9 cellular contexts compared by ENCODE assay signal in genomic region chr1:27144920-27145661, GRCh38. TPM values are rescaled to one million over a fixed set of nuclear protein-coding genes. Genes with fewer than 3 reads are reported as not detected.
DNase-seq lines count a peak whose midpoint lies in the region; ATAC-seq and TF ChIP-seq lines count a peak whose summit lies in the region.
"Had no signal": no experiment of that assay in that cellular context is flagged by ENCODE, and none has a peak within 500 bp of the region (broad histone marks: within the 10 kb centered on the region; RNA-seq: fewer than 3 reads in every experiment).

No MANE protein-coding gene starts in this region.

- H3K9me3 Mint-ChIP-seq in nephron (no peaks in the 10 kb centered on the region), Caco-2 (ENCODE audit: unreplicated experiment) (no peaks in the 10 kb centered on the region)
- no peaks in the 10 kb centered on the region for H3K9me3 Mint-ChIP-seq in activated T-cell treated with anti-CD3 and anti-CD28 coated beads, Interleukin-2, amount 50 U/mL, for 24 hours
- H3K9me3 Mint-ChIP-seq: CD8-positive, alpha-beta T cell had no signal

- H3K4me3 Mint-ChIP-seq in nephron, result peak overlapping the region in 2 of 3 experiments; percentile 51 to 57
- H3K4me3 Mint-ChIP-seq in activated T-cell treated with anti-CD3 and anti-CD28 coated beads, Interleukin-2, amount 50 U/mL, for 24 hours, result no peak overlapping the region
- no peak overlapping the region for H3K4me3 Mint-ChIP-seq in Caco-2 (ENCODE audit: unreplicated experiment)
- H3K4me3 Mint-ChIP-seq: CD8-positive, alpha-beta T cell had no signal

- H3K36me3 Mint-ChIP-seq in nephron (ENCODE audit: low read depth) (no peaks in the 10 kb centered on the region), Caco-2 (ENCODE audit: insufficient read depth, unreplicated experiment) (peaks cover 6% of the 10 kb centered on the region)
- H3K36me3 Mint-ChIP-seq in activated T-cell treated with anti-CD3 and anti-CD28 coated beads, Interleukin-2, amount 50 U/mL, for 24 hours (ENCODE audit: low read depth), result peaks cover 18% of the 10 kb centered on the region

- ATAC-seq in GM19397 (IDR thresholded peaks at IDR 0.05; ENCODE audit: unreplicated experiment), result no peak
- ATAC-seq: CD8-positive, alpha-beta T cell had no signal

- BruUV-seq in Caco-2 (replicated peaks; lab: Mats Ljungman, UMichigan), result no TSS peak

- H2AFZ ChIP-seq in ACC112 (ENCODE audit: low read length, unreplicated experiment), result no peak overlapping the region

- H3K4me3 ChIP-seq in ACC112 (ENCODE audit: low read depth, low read length), result peak overlapping the region; percentile 37; the same call in 1 of the 2 replicates
- H3K4me3 ChIP-seq in esophagus (ENCODE audit: low read depth in 1 of 2, low read length in 2 of 2), result no peak overlapping the region
- no peak overlapping the region for H3K4me3 ChIP-seq in Caco-2 (ENCODE audit: low read depth, low read length)

- CTCF ChIA-PET in Caco-2 (lab: Charles Lee), result interaction anchor here (1.7 kb wide), 1 partner anchor 10 kb away, joined by 9 read pairs; the partner anchor contains the start of gene SLC9A1

- H3K4me1 ChIP-seq in ACC112 (ENCODE audit: control insufficient read depth, insufficient read depth, low read length, unreplicated experiment) (peaks cover 37% of the 10 kb centered on the region), esophagus (ENCODE audit: control insufficient read depth in 2 of 2, insufficient read depth in 2 of 2, low read length in 1 of 2) (peaks cover 12 to 14% of the 10 kb centered on the region in 2 donors), Caco-2 (peaks cover 18% of the 10 kb centered on the region)

- no peaks in the 10 kb centered on the region for H3K27me3 ChIP-seq in ACC112 (ENCODE audit: insufficient read depth, low read length)
- no peaks in the 10 kb centered on the region for H3K27me3 ChIP-seq in esophagus (ENCODE audit: control insufficient read depth in 1 of 2, insufficient read depth in 2 of 2, low read length in 2 of 2)
- H3K27me3 ChIP-seq in Caco-2 (replicated peaks; ENCODE audit: control insufficient read depth, insufficient read depth, low read length), result no peaks in the 10 kb centered on the region

- peak overlapping the region; percentile 89 to 99 (median 97) for H3K27ac Mint-ChIP-seq in nephron
- no peak overlapping the region for H3K27ac Mint-ChIP-seq in activated T-cell treated with anti-CD3 and anti-CD28 coated beads, Interleukin-2, amount 50 U/mL, for 24 hours
- H3K27ac Mint-ChIP-seq in Caco-2 (ENCODE audit: unreplicated experiment), result no peak overlapping the region
- H3K27ac Mint-ChIP-seq: CD8-positive, alpha-beta T cell had no signal

- H3K9me3 ChIP-seq in esophagus (ENCODE audit: control insufficient read depth in 2 of 2, insufficient read depth in 1 of 2, low read depth in 1 of 2, low read length in 1 of 2) (no peaks in the 10 kb centered on the region), Caco-2 (no peaks in the 10 kb centered on the region)

- H3K36me3 ChIP-seq in ACC112 (ENCODE audit: insufficient read depth, low read length) (no peaks in the 10 kb centered on the region), esophagus (ENCODE audit: control insufficient read depth in 2 of 2, insufficient read depth in 2 of 2, low read length in 1 of 2) (no peaks in the 10 kb centered on the region), Caco-2 (ENCODE audit: control insufficient read depth, insufficient read depth, low read length) (no peaks in the 10 kb centered on the region; the same call in 1 of the 2 replicates)

- DNase-seq in NCI-H524 treated with DMSO at 0.1 percent for 48 hours (lab: John Stamatoyannopoulos, UW) (peak; percentile 18), RPMI8226 (no peak), Caco-2 (no peak)
- no peak for DNase-seq in activated T-cell treated with anti-CD3 and anti-CD28 coated beads, Interleukin-2, amount 50 U/mL, for 24 hours
- DNase-seq: CD8-positive, alpha-beta T cell had no signal

- TF ChIP-seq CTCF in nephron (IDR thresholded peaks at IDR 0.05; ENCODE audit: unreplicated experiment in 3 of 3), result no peak
- no peak for TF ChIP-seq CTCF in Caco-2 (IDR thresholded peaks at IDR 0.05; ENCODE audit: insufficient read depth in 1 of 2, low read depth in 1 of 2, low read length in 1 of 2, severe bottlenecking in 1 of 2, unreplicated experiment in 1 of 2)

- H3K79me2 ChIP-seq in ACC112 (ENCODE audit: control insufficient read depth, insufficient read depth, low read length, unreplicated experiment), result peaks cover 77% of the 10 kb centered on the region

- 68 to 69% methylated on average over 5 of the region's 5 CpGs for WGBS in esophagus, 2 donors

- intact Hi-C loops in Caco-2 (cut with micrococcal nuclease; ENCODE audit: unreplicated experiment), result no loop called here

- POLR2A ChIA-PET in Caco-2 (lab: Charles Lee), result interaction anchor here (0.6 to 1.2 kb wide), 4 partner anchors 9 to 238 kb away, joined by 3 to 7 read pairs (median 4); partner anchors contain the start of gene SLC9A1

- H3K27me3 Mint-ChIP-seq in nephron (ENCODE audit: low read depth) (no peaks in the 10 kb centered on the region), Caco-2 (ENCODE audit: insufficient read depth, unreplicated experiment) (no peaks in the 10 kb centered on the region)
- H3K27me3 Mint-ChIP-seq in activated T-cell treated with anti-CD3 and anti-CD28 coated beads, Interleukin-2, amount 50 U/mL, for 24 hours, result no peaks in the 10 kb centered on the region

- peak overlapping the region; percentile 85 for H3K27ac ChIP-seq in ACC112 (ENCODE audit: low read depth, low read length)
- H3K27ac ChIP-seq in esophagus (ENCODE audit: low read depth in 2 of 2, low read length in 1 of 2), result peak overlapping the region; percentile 39 to 70

- peaks cover 68% of the 10 kb centered on the region for H3K4me1 Mint-ChIP-seq in nephron
- H3K4me1 Mint-ChIP-seq in activated T-cell treated with anti-CD3 and anti-CD28 coated beads, Interleukin-2, amount 50 U/mL, for 24 hours (ENCODE audit: low read depth), result peaks cover 66% of the 10 kb centered on the region
- peaks cover 36% of the 10 kb centered on the region for H3K4me1 Mint-ChIP-seq in Caco-2 (ENCODE audit: low read depth, unreplicated experiment)

RNA-seq across cellular contexts. Expression of gene SLC9A1, which starts 9.8 kb away (rescaled TPM):
- polyA plus RNA-seq in esophagus, result 10 to 100 TPM in 1 of 2 donors, 1 to 10 TPM in 1; 9.1 to 16.1 TPM
- total RNA-seq in Caco-2 (2022), result 28.9 and 31.0 TPM in 2 replicates

Comparison
In these comparisons a context has a peak if more than half of its experiments do, and no peak if none do; other contexts are left out.
1. H3K27ac Mint-ChIP-seq: peak in nephron (3 of 3); none in activated T-cell treated with anti-CD3 and anti-CD28 coated beads, Interleukin-2, amount 50 U/mL, for 24 hours (single experiment) and Caco-2 (single experiment).
2. H3K4me3 Mint-ChIP-seq: peak in nephron (2 of 3); none in activated T-cell treated with anti-CD3 and anti-CD28 coated beads, Interleukin-2, amount 50 U/mL, for 24 hours (single experiment) and Caco-2 (single experiment).